Comparison of ENCODE assay signal across 8 cellular contexts in genomic region chr20:55213653-55214052, GRCh38.
"Had no signal": no experiment of that assay in that cellular context is flagged by ENCODE, and none has a peak within 500 bp of the region (broad histone marks: within the 10 kb centered on the region; RNA-seq: fewer than 3 reads in every experiment).

No MANE protein-coding gene starts in this region.

- ATAC-seq: GM12878 had no signal

- FAIRE-seq: G401.6, GM12878, GM12891, GM12892, GM18507, GM19239 had no signal

- H3K4me3 ChIP-seq: GM12878 had no signal

- DNase-seq: GDM1, GF-D8 had no signal
